ENCODE assay signal across 1 cellular context in the genomic region with DNA sequence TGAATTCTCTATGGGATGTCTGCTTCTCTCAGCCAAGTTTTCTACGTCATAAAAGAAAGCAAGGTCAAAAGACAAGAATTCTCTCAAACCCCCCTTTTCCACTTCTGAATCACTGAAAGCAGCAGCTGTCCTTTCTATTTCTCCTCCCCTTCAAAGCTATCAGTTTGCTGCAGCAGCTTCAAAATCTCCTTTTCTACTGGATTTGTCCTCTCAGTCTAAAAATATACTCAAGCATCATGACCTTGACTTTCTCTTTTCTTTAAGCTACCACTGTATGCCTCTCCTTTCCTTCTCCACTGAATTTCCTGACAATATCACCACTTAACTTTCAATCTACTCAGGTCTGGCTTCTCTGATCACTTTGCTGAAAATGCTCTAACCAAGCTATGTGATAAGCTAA.
TF ChIP-seq lines count a peak whose summit lies in the region.

No MANE protein-coding gene starts in this region.

TF ChIP-seq in K562, 482 proteins besides CTCF, POLR2A, EP300 and RAD21 (continued from another document):
- TF ChIP-seq, protein P1, sequence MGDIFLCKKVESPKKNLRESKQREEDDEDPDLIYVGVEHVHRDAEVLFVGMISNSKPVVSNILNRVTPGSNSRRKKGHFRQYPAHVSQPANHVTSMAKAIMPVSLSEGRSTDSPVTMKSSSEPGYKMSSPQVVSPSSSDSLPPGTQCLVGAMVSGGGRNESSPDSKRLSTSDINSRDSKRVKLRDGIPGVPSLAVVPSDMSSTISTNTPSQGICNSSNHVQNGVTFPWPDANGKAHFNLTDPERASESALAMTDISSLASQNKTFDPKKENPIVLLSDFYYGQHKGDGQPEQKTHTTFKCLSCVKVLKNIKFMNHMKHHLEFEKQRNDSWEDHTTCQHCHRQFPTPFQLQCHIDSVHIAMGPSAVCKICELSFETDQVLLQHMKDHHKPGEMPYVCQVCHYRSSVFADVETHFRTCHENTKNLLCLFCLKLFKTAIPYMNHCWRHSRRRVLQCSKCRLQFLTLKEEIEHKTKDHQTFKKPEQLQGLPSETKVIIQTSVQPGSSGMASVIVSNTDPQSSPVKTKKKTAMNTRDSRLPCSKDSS (IDR thresholded peaks at IDR 0.05; ENCODE audit: low read depth, partially characterized antibody): no peak
- TF ChIP-seq CHD2 (IDR thresholded peaks at IDR 0.05; ENCODE audit: low read depth, low read length): no peak
- no peak for TF ChIP-seq TEAD2 (tag; IDR thresholded peaks at IDR 0.05)
- no peak for TF ChIP-seq HNRNPL (IDR thresholded peaks at IDR 0.05; ENCODE audit: low read depth, low read length)
- TF ChIP-seq MEF2D (tag; conservative IDR thresholded peaks at IDR 0.05; ENCODE audit: low read depth): 0 out of 2 replicates have a peak, but pooled peaks have one; percentile 24
- no peak for TF ChIP-seq SP1 (CRISPR knock-in tag; IDR thresholded peaks at IDR 0.05)
- TF ChIP-seq TEAD4 (IDR thresholded peaks at IDR 0.05; ENCODE audit: low read length): peak; percentile 9; the same call in 1 of the 2 replicates
- TF ChIP-seq TEAD4 (CRISPR knock-in tag; IDR thresholded peaks at IDR 0.05; ENCODE audit: borderline replicate concordance): no peak
- TF ChIP-seq MTA2 (IDR thresholded peaks at IDR 0.05; ENCODE audit: low read depth): no peak
- TF ChIP-seq DPF2 (IDR thresholded peaks at IDR 0.05): peak; percentile 61; the same call in 1 of the 2 replicates
- TF ChIP-seq, protein P2, sequence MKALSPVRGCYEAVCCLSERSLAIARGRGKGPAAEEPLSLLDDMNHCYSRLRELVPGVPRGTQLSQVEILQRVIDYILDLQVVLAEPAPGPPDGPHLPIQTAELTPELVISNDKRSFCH (CRISPR knock-in tag; IDR thresholded peaks at IDR 0.05): no peak
- TF ChIP-seq, protein P2 (tag; IDR thresholded peaks at IDR 0.05): no peak
- TF ChIP-seq, protein P3, sequence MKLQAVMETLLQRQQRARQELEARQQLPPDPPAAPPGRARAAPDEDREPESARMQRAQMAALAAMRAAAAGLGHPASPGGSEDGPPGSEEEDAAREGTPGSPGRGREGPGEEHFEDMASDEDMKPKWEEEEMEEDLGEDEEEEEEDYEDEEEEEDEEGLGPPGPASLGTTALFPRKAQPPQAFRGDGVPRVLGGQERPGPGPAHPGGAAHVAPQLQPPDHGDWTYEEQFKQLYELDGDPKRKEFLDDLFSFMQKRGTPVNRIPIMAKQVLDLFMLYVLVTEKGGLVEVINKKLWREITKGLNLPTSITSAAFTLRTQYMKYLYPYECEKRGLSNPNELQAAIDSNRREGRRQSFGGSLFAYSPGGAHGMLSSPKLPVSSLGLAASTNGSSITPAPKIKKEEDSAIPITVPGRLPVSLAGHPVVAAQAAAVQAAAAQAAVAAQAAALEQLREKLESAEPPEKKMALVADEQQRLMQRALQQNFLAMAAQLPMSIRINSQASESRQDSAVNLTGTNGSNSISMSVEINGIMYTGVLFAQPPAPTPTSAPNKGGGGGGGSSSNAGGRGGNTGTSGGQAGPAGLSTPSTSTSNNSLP (IDR thresholded peaks at IDR 0.05; ENCODE audit: borderline replicate concordance, low read depth, low read length): no peak
- TF ChIP-seq TOE1 (IDR thresholded peaks at IDR 0.05; ENCODE audit: borderline replicate concordance): no peak
- TF ChIP-seq TOE1 (CRISPR knock-in tag; IDR thresholded peaks at IDR 0.05; ENCODE audit: borderline replicate concordance, low read depth): no peak
- no peak for TF ChIP-seq NCOA4 (IDR thresholded peaks at IDR 0.05; ENCODE audit: partially characterized antibody)
- TF ChIP-seq, protein P4, sequence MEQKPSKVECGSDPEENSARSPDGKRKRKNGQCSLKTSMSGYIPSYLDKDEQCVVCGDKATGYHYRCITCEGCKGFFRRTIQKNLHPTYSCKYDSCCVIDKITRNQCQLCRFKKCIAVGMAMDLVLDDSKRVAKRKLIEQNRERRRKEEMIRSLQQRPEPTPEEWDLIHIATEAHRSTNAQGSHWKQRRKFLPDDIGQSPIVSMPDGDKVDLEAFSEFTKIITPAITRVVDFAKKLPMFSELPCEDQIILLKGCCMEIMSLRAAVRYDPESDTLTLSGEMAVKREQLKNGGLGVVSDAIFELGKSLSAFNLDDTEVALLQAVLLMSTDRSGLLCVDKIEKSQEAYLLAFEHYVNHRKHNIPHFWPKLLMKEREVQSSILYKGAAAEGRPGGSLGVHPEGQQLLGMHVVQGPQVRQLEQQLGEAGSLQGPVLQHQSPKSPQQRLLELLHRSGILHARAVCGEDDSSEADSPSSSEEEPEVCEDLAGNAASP (IDR thresholded peaks at IDR 0.05): no peak
- no peak for TF ChIP-seq CEBPG (CRISPR knock-in tag; IDR thresholded peaks at IDR 0.05)
- TF ChIP-seq CEBPG (tag; conservative IDR thresholded peaks at IDR 0.05 in 1 of 2, IDR thresholded peaks at IDR 0.05 in 1 of 2): no peak
- no peak for TF ChIP-seq HMG20B (CRISPR knock-in tag; IDR thresholded peaks at IDR 0.05)
- TF ChIP-seq, protein P5, sequence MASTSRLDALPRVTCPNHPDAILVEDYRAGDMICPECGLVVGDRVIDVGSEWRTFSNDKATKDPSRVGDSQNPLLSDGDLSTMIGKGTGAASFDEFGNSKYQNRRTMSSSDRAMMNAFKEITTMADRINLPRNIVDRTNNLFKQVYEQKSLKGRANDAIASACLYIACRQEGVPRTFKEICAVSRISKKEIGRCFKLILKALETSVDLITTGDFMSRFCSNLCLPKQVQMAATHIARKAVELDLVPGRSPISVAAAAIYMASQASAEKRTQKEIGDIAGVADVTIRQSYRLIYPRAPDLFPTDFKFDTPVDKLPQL (IDR thresholded peaks at IDR 0.05; ENCODE audit: extremely low read depth, insufficient read length): no peak
- no peak for TF ChIP-seq DIDO1 (tag; IDR thresholded peaks at IDR 0.05; ENCODE audit: low read depth)
- no peak for TF ChIP-seq SIRT6 (IDR thresholded peaks at IDR 0.05; ENCODE audit: low read depth, low read length)
- TF ChIP-seq ERF (CRISPR knock-in tag; IDR thresholded peaks at IDR 0.05): no peak
- TF ChIP-seq, protein P6, sequence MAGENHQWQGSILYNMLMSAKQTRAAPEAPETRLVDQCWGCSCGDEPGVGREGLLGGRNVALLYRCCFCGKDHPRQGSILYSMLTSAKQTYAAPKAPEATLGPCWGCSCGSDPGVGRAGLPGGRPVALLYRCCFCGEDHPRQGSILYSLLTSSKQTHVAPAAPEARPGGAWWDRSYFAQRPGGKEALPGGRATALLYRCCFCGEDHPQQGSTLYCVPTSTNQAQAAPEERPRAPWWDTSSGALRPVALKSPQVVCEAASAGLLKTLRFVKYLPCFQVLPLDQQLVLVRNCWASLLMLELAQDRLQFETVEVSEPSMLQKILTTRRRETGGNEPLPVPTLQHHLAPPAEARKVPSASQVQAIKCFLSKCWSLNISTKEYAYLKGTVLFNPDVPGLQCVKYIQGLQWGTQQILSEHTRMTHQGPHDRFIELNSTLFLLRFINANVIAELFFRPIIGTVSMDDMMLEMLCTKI (IDR thresholded peaks at IDR 0.05; ENCODE audit: partially characterized antibody): no peak
